In genomic region chr5:177553671-177554429, GRCh38 we compare ENCODE assay signal across 8 cellular contexts. TPM values are rescaled to one million over a fixed set of nuclear protein-coding genes. Genes with fewer than 3 reads are reported as not detected.
DNase-seq lines count a peak whose midpoint lies in the region; ATAC-seq and TF ChIP-seq lines count a peak whose summit lies in the region.

No MANE protein-coding gene starts in this region.

- H3K4me1 Mint-ChIP-seq in naive thymus-derived CD4-positive, alpha-beta T cell: peaks cover 24 to 47% (median 38%) of the 10 kb centered on the region in 7 donors

- DNase-seq in DND-41 (peak; percentile 54), SIG-M5 treated with dmso at 0.1 percent for 504 hours (lab: John Stamatoyannopoulos, UW; ENCODE audit: unreplicated experiment) (no peak)
- DNase-seq in activated CD8-positive, alpha-beta memory T cell treated with anti-CD3 and anti-CD28 coated beads for 24 hours: peak; percentile 81
- peak in 6 of 9 donors; percentile 19 to 56 (median 26) for DNase-seq in naive thymus-derived CD4-positive, alpha-beta T cell

- H3K27ac Mint-ChIP-seq in naive thymus-derived CD4-positive, alpha-beta T cell: peak overlapping the region in 5 of 9 donors; percentile 65 to 90 (median 85)

- H3K27me3 ChIP-seq in DND-41 (ENCODE audit: insufficient read depth, low read length, poor library complexity) (no peaks in the 10 kb centered on the region), HUES6 (ENCODE audit: control insufficient read depth, insufficient read depth, low read length) (no peaks in the 10 kb centered on the region), esophagus (ENCODE audit: control insufficient read depth in 1 of 2, insufficient read depth in 2 of 2, low read length in 2 of 2) (no peaks in the 10 kb centered on the region), subcutaneous abdominal adipose tissue (ENCODE audit: control insufficient read depth in 5 of 5, insufficient read depth in 4 of 5, low read length in 5 of 5) (no peaks in the 10 kb centered on the region)
- H3K27me3 ChIP-seq in naive thymus-derived CD4-positive, alpha-beta T cell (ENCODE audit: control insufficient read depth in 2 of 2, insufficient read depth in 2 of 2, low read length in 2 of 2): no peaks in the 10 kb centered on the region

- CTCF ChIA-PET in naive thymus-derived CD4-positive, alpha-beta T cell (lab: Charles Lee): no interaction called here

- WGBS in esophagus, 2 donors: 1% methylated on average over 36 to 72 of the region's 72 CpGs

- peak overlapping the region; percentile 72 for H2AFZ ChIP-seq in DND-41 (ENCODE audit: low read depth, low read length)

- H4K20me1 ChIP-seq in DND-41 (ENCODE audit: insufficient read depth, low read length): peaks cover 36% of the 10 kb centered on the region

- peaks cover 0 to 8% (median 0%) of the 10 kb centered on the region in 5 donors for H3K36me3 Mint-ChIP-seq in naive thymus-derived CD4-positive, alpha-beta T cell

- H3K4me3 Mint-ChIP-seq in naive thymus-derived CD4-positive, alpha-beta T cell: peak overlapping the region; percentile 78 to 90 (median 86)

- no peaks in the 10 kb centered on the region for H3K9me3 Mint-ChIP-seq in naive thymus-derived CD4-positive, alpha-beta T cell

- intact Hi-C loops in naive thymus-derived CD4-positive, alpha-beta T cell (cut with micrococcal nuclease): loop anchor here (1.0 to 10.0 kb wide), 9 partner anchors 37 to 599 kb away; partner anchors contain the start of genes GRK6 (in 2 of the 2), TMED9 (in 2 of the 2), B4GALT7 (in 1 of the 2) and DDX41 (in 1 of the 2)

- H3K9me3 ChIP-seq in DND-41 (ENCODE audit: insufficient read depth, low read length, severe bottlenecking) (no peaks in the 10 kb centered on the region), HUES6 (ENCODE audit: control insufficient read depth, insufficient read depth, low read depth, low read length) (no peaks in the 10 kb centered on the region), esophagus (ENCODE audit: control insufficient read depth in 2 of 2, insufficient read depth in 1 of 2, low read depth in 1 of 2, low read length in 1 of 2) (no peaks in the 10 kb centered on the region), subcutaneous abdominal adipose tissue (ENCODE audit: control insufficient read depth in 5 of 5, low read length in 5 of 5) (no peaks in the 10 kb centered on the region)
- no peaks in the 10 kb centered on the region for H3K9me3 ChIP-seq in naive thymus-derived CD4-positive, alpha-beta T cell (ENCODE audit: control insufficient read depth in 2 of 3, low read length in 3 of 3)

- peak overlapping the region; percentile 96 for H3K4me2 ChIP-seq in DND-41 (ENCODE audit: insufficient read depth, low read length)

- H3K36me3 ChIP-seq in DND-41 (ENCODE audit: insufficient read depth, low read length) (peaks cover 43% of the 10 kb centered on the region), HUES6 (ENCODE audit: control insufficient read depth, insufficient read depth, low read length) (peaks cover 31% of the 10 kb centered on the region), esophagus (ENCODE audit: control insufficient read depth in 2 of 2, insufficient read depth in 2 of 2, low read length in 1 of 2) (peaks cover 0 to 5% of the 10 kb centered on the region in 2 donors), subcutaneous abdominal adipose tissue (ENCODE audit: control insufficient read depth in 5 of 5, insufficient read depth in 5 of 5, low read length in 5 of 5) (peaks cover 0 to 16% (median 4%) of the 10 kb centered on the region in 5 donors)
- H3K36me3 ChIP-seq in naive thymus-derived CD4-positive, alpha-beta T cell (ENCODE audit: control insufficient read depth in 2 of 3, insufficient read depth in 3 of 3, low read length in 3 of 3): peaks cover 0 to 16% (median 0%) of the 10 kb centered on the region in 3 experiments

- no peak for TF ChIP-seq CTCF in DND-41 (IDR thresholded peaks at IDR 0.05; ENCODE audit: borderline replicate concordance, extremely low read depth, low read length, poor library complexity, severe bottlenecking)

- H3K79me2 ChIP-seq in DND-41 (ENCODE audit: insufficient read depth, low read length): peaks cover 56% of the 10 kb centered on the region

- H3K9ac ChIP-seq in DND-41 (ENCODE audit: low read depth, low read length) (peak overlapping the region; percentile 88), HUES6 (ENCODE audit: low read length) (peak overlapping the region; percentile 91), subcutaneous abdominal adipose tissue (ENCODE audit: low read length in 5 of 5) (peak overlapping the region; percentile 44 to 94 (median 88))

- H3K4me3 ChIP-seq in DND-41 (ENCODE audit: low read depth in 1 of 2, low read length in 2 of 2): peak overlapping the region; percentile 89 to 95
- H3K4me3 ChIP-seq in HUES6 (ENCODE audit: low read depth, low read length): peak overlapping the region; percentile 98
- peak overlapping the region; percentile 82 to 88 for H3K4me3 ChIP-seq in esophagus (ENCODE audit: low read depth in 1 of 2, low read length in 2 of 2)
- H3K4me3 ChIP-seq in naive thymus-derived CD4-positive, alpha-beta T cell (ENCODE audit: low read length): peak overlapping the region; percentile 62
- H3K4me3 ChIP-seq in subcutaneous abdominal adipose tissue (ENCODE audit: low read depth in 1 of 5, low read length in 5 of 5): peak overlapping the region; percentile 75 to 87 (median 80)

- peaks cover 29% of the 10 kb centered on the region for H3K4me1 ChIP-seq in DND-41 (ENCODE audit: insufficient read depth, low read length)
- H3K4me1 ChIP-seq in HUES6 (ENCODE audit: control insufficient read depth, insufficient read depth, low read length): peaks cover 18% of the 10 kb centered on the region
- peaks cover 4 to 9% of the 10 kb centered on the region in 2 donors for H3K4me1 ChIP-seq in esophagus (ENCODE audit: control insufficient read depth in 2 of 2, insufficient read depth in 2 of 2, low read length in 1 of 2)
- H3K4me1 ChIP-seq in naive thymus-derived CD4-positive, alpha-beta T cell (ENCODE audit: control insufficient read depth in 2 of 2, insufficient read depth in 2 of 2, low read length in 2 of 2): peaks cover 10 to 17% of the 10 kb centered on the region in 2 donors
- peaks cover 8 to 30% (median 28%) of the 10 kb centered on the region in 5 donors for H3K4me1 ChIP-seq in subcutaneous abdominal adipose tissue (ENCODE audit: control insufficient read depth in 5 of 5, insufficient read depth in 5 of 5, low read length in 5 of 5)

- POLR2A ChIA-PET in naive thymus-derived CD4-positive, alpha-beta T cell (lab: Charles Lee): interaction anchor here (0.6 to 1.9 kb wide), 4 partner anchors 20 to 46 kb away, joined by 3 to 12 read pairs (median 4); partner anchors contain the start of genes B4GALT7 and TMED9

- peaks cover 0 to 4% (median 0%) of the 10 kb centered on the region in 5 donors for H3K27me3 Mint-ChIP-seq in naive thymus-derived CD4-positive, alpha-beta T cell

- H3K27ac ChIP-seq in DND-41 (ENCODE audit: low read length) (peak overlapping the region; percentile 65), HUES6 (ENCODE audit: low read depth, low read length) (peak overlapping the region; percentile 79; the same call in 1 of the 2 replicates), esophagus (ENCODE audit: low read depth in 2 of 2, low read length in 1 of 2) (peak overlapping the region; percentile 89 to 90), subcutaneous abdominal adipose tissue (ENCODE audit: low read depth, low read length) (peak overlapping the region; percentile 80)
- H3K27ac ChIP-seq in naive thymus-derived CD4-positive, alpha-beta T cell (ENCODE audit: low read depth, low read length): peak overlapping the region; percentile 73

- peak; percentile 57 for ATAC-seq in DND-41 (ENCODE audit: insufficient read depth, low read depth)
- ATAC-seq in GM21447 (IDR thresholded peaks at IDR 0.05; ENCODE audit: unreplicated experiment): peak; percentile 36
- ATAC-seq in naive thymus-derived CD4-positive, alpha-beta T cell: peak; percentile 2

RNA-seq across cellular contexts. Expression of gene FAM193B, which starts 0.5 kb away (rescaled TPM):
- 100 to 1,000 TPM in 1 of 2 donors, 10 to 100 TPM in 1; 42.2 to 141 TPM for polyA plus RNA-seq in esophagus
- total RNA-seq in naive thymus-derived CD4-positive, alpha-beta T cell: 100 to 1,000 TPM; 102 to 275 (median 175) TPM
- polyA plus RNA-seq in naive thymus-derived CD4-positive, alpha-beta T cell: 1 to 10 TPM; 4.1 TPM

RNA-seq across cellular contexts. Expression of gene DDX41, which starts 37.1 kb away (rescaled TPM):
- 10 to 100 TPM; 57.0 to 73.8 TPM for polyA plus RNA-seq in esophagus
- total RNA-seq in naive thymus-derived CD4-positive, alpha-beta T cell: 100 to 1,000 TPM in 1 of 5 experiments, 10 to 100 TPM in 4; 65.8 to 126 (median 76.1) TPM
- polyA plus RNA-seq in naive thymus-derived CD4-positive, alpha-beta T cell: 10 to 100 TPM; 39.2 to 54.6 TPM

RNA-seq across cellular contexts. Expression of gene TMED9, which starts 38.2 kb away (rescaled TPM):
- 100 to 1,000 TPM in 1 of 2 donors, 10 to 100 TPM in 1; 72.8 to 146 TPM for polyA plus RNA-seq in esophagus
- 100 to 1,000 TPM in 1 of 5 experiments, 10 to 100 TPM in 4; 50.5 to 144 (median 67.5) TPM for total RNA-seq in naive thymus-derived CD4-positive, alpha-beta T cell
- polyA plus RNA-seq in naive thymus-derived CD4-positive, alpha-beta T cell: 100 to 1,000 TPM in 1 of 2 donors, 10 to 100 TPM in 1; 99.7 to 103 TPM

RNA-seq across cellular contexts. Expression of gene DOK3, which starts 44.2 kb away (rescaled TPM):
- polyA plus RNA-seq in esophagus: 1 to 10 TPM; 2.4 to 5.1 TPM
- total RNA-seq in naive thymus-derived CD4-positive, alpha-beta T cell: 10 to 100 TPM in 1 of 5 experiments, 1 to 10 TPM in 4; 2.4 to 67.1 (median 6.0) TPM
- polyA plus RNA-seq in naive thymus-derived CD4-positive, alpha-beta T cell: under 1 TPM; 0.09 to 0.25 TPM

RNA-seq across cellular contexts. Expression of gene B4GALT7, which starts 46.1 kb away (rescaled TPM):
- polyA plus RNA-seq in esophagus: 10 to 100 TPM; 12.7 to 16.7 TPM
- total RNA-seq in naive thymus-derived CD4-positive, alpha-beta T cell: 10 to 100 TPM; 25.4 to 42.2 (median 32.1) TPM
- 10 to 100 TPM; 18.8 to 24.9 TPM for polyA plus RNA-seq in naive thymus-derived CD4-positive, alpha-beta T cell

Comparison
In these comparisons a context has a peak if more than half of its experiments do, and no peak if none do; other contexts are left out.
1. ATAC-seq: peak in every context shown above with its lines; median percentile 57 in DND-41; 36 in GM21447; 2 in naive thymus-derived CD4-positive, alpha-beta T cell.
2. RNA of gene FAM193B, which starts 0.5 kb away (polyA plus RNA-seq): 42.2 to 141 TPM in esophagus; 4.1 TPM in naive thymus-derived CD4-positive, alpha-beta T cell; every median in the first group is over 4 times any median in the second.
3. Peak in every context shown above with its lines, with median percentiles within 50 percentile points of each other: H3K27ac ChIP-seq, H3K4me3 ChIP-seq and H3K9ac ChIP-seq.